Comparison of ENCODE assay signal across 8 cellular contexts in the genomic region with DNA sequence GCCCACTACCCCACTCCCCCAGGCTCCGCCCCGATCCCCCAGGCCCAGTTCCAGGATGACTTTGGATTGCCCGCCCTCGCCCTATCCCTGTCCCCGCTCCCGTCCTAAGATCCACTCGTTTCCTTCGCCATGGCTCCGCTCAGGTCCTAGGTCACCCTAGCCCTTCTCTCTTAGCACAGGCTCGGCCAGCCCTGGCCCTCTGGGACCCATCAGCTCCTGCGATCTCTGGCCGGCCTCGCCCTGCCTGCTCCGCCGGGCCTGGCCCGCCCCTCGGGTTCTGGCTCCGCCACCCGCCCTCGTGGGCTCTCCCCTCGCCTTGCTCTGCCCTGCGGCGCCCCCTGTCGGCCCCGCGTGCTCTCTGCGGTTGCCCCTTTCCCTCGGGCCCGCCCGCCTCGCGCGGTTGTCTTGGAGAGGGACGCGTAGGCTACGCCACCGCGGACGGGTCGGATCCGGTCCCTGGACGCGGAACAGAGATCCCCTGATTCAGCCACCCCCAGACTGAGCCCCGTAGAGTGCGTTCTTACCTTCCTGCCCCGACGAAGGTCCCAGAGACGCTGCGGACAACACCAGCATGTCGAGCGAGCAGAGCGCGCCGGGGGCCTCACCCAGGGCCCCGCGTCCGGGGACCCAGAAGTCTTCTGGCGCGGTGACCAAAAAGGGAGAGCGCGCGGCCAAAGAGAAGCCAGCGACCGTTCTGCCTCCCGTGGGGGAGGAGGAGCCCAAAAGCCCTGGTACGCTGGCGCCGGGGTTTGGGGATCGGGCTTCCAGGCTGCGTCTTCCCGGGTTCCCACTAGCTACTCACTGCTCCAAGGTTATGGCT. TPM values are rescaled to one million over a fixed set of nuclear protein-coding genes. Genes with fewer than 3 reads are reported as not detected.
DNase-seq lines count a peak whose midpoint lies in the region; ATAC-seq and TF ChIP-seq lines count a peak whose summit lies in the region.

Gene LRRC71, plus strand, starts transcription at position 400 of the 820 bp plus-strand sequence. Its CDS starts 172 bp downstream, at position 572.

- H3K27me3 ChIP-seq in PC-9 (ENCODE audit: insufficient read depth, low read depth) (0 out of 2 replicates have a peak, but pooled peaks cover 4% of the 10 kb centered on the region), tibial artery (peaks cover 7 to 54% of the 10 kb centered on the region in 2 donors)

- H3K4me3 ChIP-seq in PC-9: no peak within 1 kb of the TSS
- peak within 1 kb of the TSS in 1 of 2 donors; percentile 17 for H3K4me3 ChIP-seq in tibial artery

- TF ChIP-seq CTCF in PC-9 (conservative IDR thresholded peaks at IDR 0.05) (peak; percentile 39), tibial artery (IDR thresholded peaks at IDR 0.05) (peak; percentile 84 to 91)

- H3K27ac ChIP-seq in PC-9: no peak within 1 kb of the TSS
- peak within 1 kb of the TSS in 1 of 2 donors; percentile 24 for H3K27ac ChIP-seq in tibial artery

- H3K9me2 ChIP-seq in PC-9 (ENCODE audit: insufficient read depth): no peaks in the 10 kb centered on the region

- POLR2A ChIA-PET in PC-9 (lab: Charles Lee; ENCODE audit: unreplicated experiment): interaction anchor here (0.5 kb wide), 1 partner anchor 192 kb away, joined by 9 read pairs; the partner anchor contains the start of gene METTL25B

- no peaks in the 10 kb centered on the region for H3K9me3 ChIP-seq in PC-9 (ENCODE audit: insufficient read depth, low read depth)
- no peaks in the 10 kb centered on the region for H3K9me3 ChIP-seq in tibial artery

- H3K36me3 ChIP-seq in PC-9 (ENCODE audit: low read depth) (no peaks in the 10 kb centered on the region), tibial artery (peaks cover 15 to 20% (median 18%) of the 10 kb centered on the region in 3 donors)

- H3K4me1 ChIP-seq in PC-9 (replicated peaks; ENCODE audit: insufficient read depth) (peaks cover 21% of the 10 kb centered on the region; the same call in 1 of the 2 replicates), tibial artery (peaks cover 0 to 27% (median 22%) of the 10 kb centered on the region in 4 donors)

- in situ Hi-C loops in ACHN (cut with HindIII; ENCODE audit: low pct_ligation_motif_present, low pct_unique_long_range_greater_than_20kb, low sequenced_read_pairs): no loop called here

- DNase-seq in ACHN: peak; percentile 86
- peak; percentile 18 for DNase-seq in GOT3 (lab: John Stamatoyannopoulos, UW)
- peak in 1 of 2 experiments; percentile 69 for DNase-seq in PC-9
- peak; percentile 30 for DNase-seq in activated gamma-delta T cell treated with anti-CD3 and anti-CD28 coated beads, Interleukin-2, amount 50 U/mL, for 16 hours (ENCODE audit: low read depth)
- DNase-seq in germinal center (ENCODE audit: low spot score): peak; percentile 74
- DNase-seq in occipital lobe (lab: John Stamatoyannopoulos, UW): peak; percentile 26
- peak; percentile 55 to 87 for DNase-seq in tibial artery

- no peak within 1 kb of the TSS for H2AFZ ChIP-seq in PC-9

- H3F3A ChIP-seq in PC-9 (ENCODE audit: insufficient read depth, low read depth): peaks cover 26% of the 10 kb centered on the region; the same call in 1 of the 2 replicates

- H3K79me2 ChIP-seq in PC-9 (ENCODE audit: low read depth): no peaks in the 10 kb centered on the region

- no peak within 1 kb of the TSS for H3K4me2 ChIP-seq in PC-9

- intact Hi-C loops in PC-9 (cut with micrococcal nuclease; ENCODE audit: unreplicated experiment): loop anchor here (1.0 to 10.0 kb wide), 3 partner anchors 28 to 296 kb away; no protein-coding TSS in a partner anchor
- intact Hi-C loops in tibial artery (cut with DNase I; ENCODE audit: low total_unique reads): loop anchor here (2.0 to 5.0 kb wide), 2 partner anchors 30 to 78 kb away; no protein-coding TSS in a partner anchor

- BruUV-seq in PC-9 (replicated peaks; lab: Mats Ljungman, UMichigan): no TSS peak

- no peak for ATAC-seq in HG02759 (IDR thresholded peaks at IDR 0.05; ENCODE audit: unreplicated experiment)

- CTCF ChIA-PET in PC-9 (lab: Charles Lee): interaction anchor here (0.6 to 1.2 kb wide), 3 partner anchors 28 to 236 kb away, joined by 3 to 8 read pairs (median 3); no protein-coding TSS in a partner anchor

- no peaks in the 10 kb centered on the region for H4K20me1 ChIP-seq in PC-9 (ENCODE audit: insufficient read depth)

RNA-seq across cellular contexts. Expression of gene LRRC71, which starts in this region (rescaled TPM):
- total RNA-seq in PC-9 (2021) (not detected in 2 replicates), occipital lobe (0.16 TPM)

Comparison
In these comparisons a context has a peak if more than half of its experiments do, and no peak if none do; other contexts are left out.
1. Peak in DNase-seq in occipital lobe; RNA of the gene not detected or under 1 TPM.